ENCODE assay signal across 16 cellular contexts in the genomic region with DNA sequence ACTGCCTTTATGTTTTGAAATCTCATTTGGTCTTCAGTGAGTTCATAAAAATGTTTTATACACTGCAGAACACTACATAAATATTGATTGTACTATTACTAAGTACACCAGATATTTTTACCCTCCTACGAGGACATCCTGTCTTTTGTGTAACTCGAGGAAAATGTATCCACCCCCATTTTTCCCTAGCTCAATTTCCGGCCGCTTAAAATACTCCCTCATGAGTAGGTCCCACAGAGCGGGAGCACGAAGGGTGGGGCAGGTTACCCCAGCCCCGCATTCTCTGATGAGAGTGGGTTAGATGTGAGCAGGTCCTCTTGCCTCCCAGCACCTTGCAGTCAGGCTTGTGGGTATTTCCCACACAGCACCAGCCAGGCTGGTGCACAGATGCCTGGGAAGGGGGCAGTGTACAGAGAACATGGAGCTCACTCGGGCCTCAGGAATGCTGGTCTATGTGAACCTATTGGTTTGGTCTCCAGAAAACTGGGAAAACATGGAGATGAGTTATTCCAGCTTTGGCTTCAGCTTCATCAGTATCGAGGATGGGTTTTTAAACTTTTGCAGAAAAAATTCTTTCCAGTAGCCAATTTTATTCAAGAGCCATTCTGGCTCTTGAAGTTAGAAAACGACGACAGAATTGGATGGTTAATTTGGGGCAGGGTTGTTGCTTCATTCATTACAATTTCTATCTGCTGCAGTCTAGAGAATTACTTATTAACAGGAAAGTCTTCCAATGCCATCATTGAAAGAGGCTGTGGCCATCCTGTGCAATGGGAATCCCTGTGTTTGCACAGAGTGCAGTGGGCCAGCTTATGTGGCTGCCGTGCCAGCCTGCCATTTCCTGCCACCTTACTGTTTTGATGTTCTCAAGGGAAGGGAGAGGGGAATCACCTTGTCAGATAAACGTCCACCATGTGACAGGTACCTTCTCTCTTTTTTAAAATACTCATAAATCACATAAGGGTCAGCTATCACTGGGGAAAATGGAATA.
DNase-seq lines count a peak whose midpoint lies in the region.
"Had no signal": no experiment of that assay in that cellular context is flagged by ENCODE, and none has a peak within 500 bp of the region (broad histone marks: within the 10 kb centered on the region; RNA-seq: fewer than 3 reads in every experiment).

No MANE protein-coding gene starts in this region.

- no peak overlapping the region for H3K4me3 Mint-ChIP-seq in activated CD4-positive, alpha-beta T cell treated with anti-CD3 and anti-CD28 coated beads, Interleukin-2, amount 10 ng/mL, durations not matched to agents 24 days and 14 days
- H3K4me3 Mint-ChIP-seq: activated CD8-positive, alpha-beta T cell treated with anti-CD3 and anti-CD28 coated beads for 36 hours; dendritic cell treated with granulocyte-macrophage colony-stimulating factor and Interleukin-4, amounts not matched to agents 40 ng/mL and 50 ng/mL, for 4 days; neural progenitor cell had no signal

- no peak overlapping the region for H3K27ac Mint-ChIP-seq in activated CD4-positive, alpha-beta T cell treated with anti-CD3 and anti-CD28 coated beads, Interleukin-2, amount 10 ng/mL, durations not matched to agents 24 days and 14 days
- H3K27ac Mint-ChIP-seq: activated CD8-positive, alpha-beta T cell treated with anti-CD3 and anti-CD28 coated beads for 36 hours; CD4-positive, CD25-positive, alpha-beta regulatory T cell; dendritic cell treated with granulocyte-macrophage colony-stimulating factor and Interleukin-4, amounts not matched to agents 40 ng/mL and 50 ng/mL, for 4 days; neural progenitor cell had no signal

- intact Hi-C loops in activated CD4-positive, alpha-beta T cell treated with anti-CD3 and anti-CD28 coated beads, Interleukin-2, amount 10 ng/mL, durations not matched to agents 24 days and 14 days (cut with micrococcal nuclease) = no loop called here

- peaks cover 2% of the 10 kb centered on the region for H3K27me3 Mint-ChIP-seq in activated CD4-positive, alpha-beta T cell treated with anti-CD3 and anti-CD28 coated beads, Interleukin-2, amount 10 ng/mL, durations not matched to agents 24 days and 14 days
- H3K27me3 Mint-ChIP-seq: dendritic cell treated with granulocyte-macrophage colony-stimulating factor and Interleukin-4, amounts not matched to agents 40 ng/mL and 50 ng/mL, for 4 days had no signal

- H3K4me1 Mint-ChIP-seq in activated CD4-positive, alpha-beta T cell treated with anti-CD3 and anti-CD28 coated beads, Interleukin-2, amount 10 ng/mL, durations not matched to agents 24 days and 14 days = no peaks in the 10 kb centered on the region
- H3K4me1 Mint-ChIP-seq: neural progenitor cell had no signal

- peaks cover 2% of the 10 kb centered on the region for H3K9me3 Mint-ChIP-seq in activated CD4-positive, alpha-beta T cell treated with anti-CD3 and anti-CD28 coated beads, Interleukin-2, amount 10 ng/mL, durations not matched to agents 24 days and 14 days
- H3K9me3 Mint-ChIP-seq: activated CD8-positive, alpha-beta T cell treated with anti-CD3 and anti-CD28 coated beads for 36 hours; CD4-positive, CD25-positive, alpha-beta regulatory T cell; dendritic cell treated with granulocyte-macrophage colony-stimulating factor and Interleukin-4, amounts not matched to agents 40 ng/mL and 50 ng/mL, for 4 days; neural progenitor cell had no signal

- H3K27ac ChIP-seq in temporal lobe (ENCODE audit: low read depth, low read length) = peak overlapping the region; percentile 22
- H3K27ac ChIP-seq: neural progenitor cell had no signal

- no peaks in the 10 kb centered on the region for H3K36me3 Mint-ChIP-seq in activated CD4-positive, alpha-beta T cell treated with anti-CD3 and anti-CD28 coated beads, Interleukin-2, amount 10 ng/mL, durations not matched to agents 24 days and 14 days (ENCODE audit: low read depth)
- H3K36me3 Mint-ChIP-seq: CD4-positive, CD25-positive, alpha-beta regulatory T cell had no signal

- DNase-seq in HT1080 (ENCODE audit: low read depth) (peak; percentile 44), brain pericyte (ENCODE audit: low read depth, low spot score) (peak; percentile 29), iris pigment epithelial cell (ENCODE audit: low read depth) (peak; percentile 21), NCI-H187 treated with DMSO at 0.1 percent for 48 hours (lab: John Stamatoyannopoulos, UW) (no peak), NCI-H2029 treated with DMSO at 0.1 percent for 48 hours (lab: John Stamatoyannopoulos, UW) (no peak)
- no peak for DNase-seq in activated CD4-positive, alpha-beta T cell treated with anti-CD3 and anti-CD28 coated beads, Interleukin-2, amount 10 ng/mL, durations not matched to agents 24 days and 14 days
- DNase-seq: activated CD8-positive, alpha-beta T cell treated with anti-CD3 and anti-CD28 coated beads for 36 hours; KBM-7; NCI-H1417 treated with DMSO at 0.1 percent for 48 hours; NCI-H446 treated with DMSO at 0.1 percent for 48 hours; OCI-M1; SW 1271 had no signal

Comparison
In these comparisons a context has a peak if more than half of its experiments do, and no peak if none do; other contexts are left out.
1. DNase-seq: peak in HT1080 (single experiment), brain pericyte (single experiment) and iris pigment epithelial cell (single experiment); none in NCI-H187 treated with DMSO at 0.1 percent for 48 hours (single experiment), activated CD4-positive, alpha-beta T cell treated with anti-CD3 and anti-CD28 coated beads, Interleukin-2, amount 10 ng/mL, durations not matched to agents 24 days and 14 days (single experiment) and NCI-H2029 treated with DMSO at 0.1 percent for 48 hours (single experiment).